8 cellular contexts compared by ENCODE assay signal in genomic region chr12:92462049-92462448, GRCh38.
A peak's percentile ranks its signal among the peaks of the same experiment; 100 is the strongest.
DNase-seq lines count a peak whose midpoint lies in the region; ATAC-seq lines count a peak whose summit lies in the region.
"Had no signal": no experiment of that assay in that cellular context is flagged by ENCODE, and none has a peak within 500 bp of the region (broad histone marks: within the 10 kb centered on the region; RNA-seq: fewer than 3 reads in every experiment).

No MANE protein-coding gene starts in this region.

- H3K27ac Mint-ChIP-seq in naive thymus-derived CD4-positive, alpha-beta T cell, result peak overlapping the region in 2 of 9 donors; percentile 3 to 24

- H3K9me3 ChIP-seq in naive thymus-derived CD4-positive, alpha-beta T cell (ENCODE audit: control insufficient read depth in 2 of 3, low read length in 3 of 3), result no peaks in the 10 kb centered on the region
- no peaks in the 10 kb centered on the region for H3K9me3 ChIP-seq in MG63

- H3K36me3 Mint-ChIP-seq in naive thymus-derived CD4-positive, alpha-beta T cell, result peaks cover 0 to 10% (median 5%) of the 10 kb centered on the region in 5 donors

- CTCF ChIA-PET in naive thymus-derived CD4-positive, alpha-beta T cell (lab: Charles Lee), result interaction anchor here (0.6 kb wide), 1 partner anchor 471 kb away, joined by 3 read pairs; no protein-coding TSS in a partner anchor

- H3K27ac ChIP-seq in naive thymus-derived CD4-positive, alpha-beta T cell (ENCODE audit: low read depth, low read length), result no peak overlapping the region
- H3K27ac ChIP-seq: SK-N-MC had no signal

- H3K27me3 ChIP-seq in naive thymus-derived CD4-positive, alpha-beta T cell (ENCODE audit: control insufficient read depth in 2 of 2, insufficient read depth in 2 of 2, low read length in 2 of 2), result no peaks in the 10 kb centered on the region
- H3K27me3 ChIP-seq in MG63, result no peaks in the 10 kb centered on the region

- ATAC-seq in GM19043 (IDR thresholded peaks at IDR 0.05; ENCODE audit: low read depth, unreplicated experiment) (peak; percentile 61), HG02970 (IDR thresholded peaks at IDR 0.05; ENCODE audit: low FRiP score, unreplicated experiment) (peak; percentile 51)
- peak; percentile 78 for ATAC-seq in naive thymus-derived CD4-positive, alpha-beta T cell

- H3K4me3 ChIP-seq in naive thymus-derived CD4-positive, alpha-beta T cell (ENCODE audit: low read length), result no peak overlapping the region
- no peak overlapping the region for H3K4me3 ChIP-seq in MG63
- H3K4me3 ChIP-seq: SK-N-MC had no signal

- peak overlapping the region in 1 of 10 donors; percentile 8 for H3K4me3 Mint-ChIP-seq in naive thymus-derived CD4-positive, alpha-beta T cell

- intact Hi-C loops in naive thymus-derived CD4-positive, alpha-beta T cell (cut with micrococcal nuclease), result no loop called here

- H3K4me1 Mint-ChIP-seq in naive thymus-derived CD4-positive, alpha-beta T cell, result peaks cover 5 to 38% (median 13%) of the 10 kb centered on the region in 7 donors

- no peaks in the 10 kb centered on the region for H3K36me3 ChIP-seq in naive thymus-derived CD4-positive, alpha-beta T cell (ENCODE audit: control insufficient read depth in 2 of 3, insufficient read depth in 3 of 3, low read length in 3 of 3)
- no peaks in the 10 kb centered on the region for H3K36me3 ChIP-seq in MG63

- H3K4me1 ChIP-seq in naive thymus-derived CD4-positive, alpha-beta T cell (ENCODE audit: control insufficient read depth in 2 of 2, insufficient read depth in 2 of 2, low read length in 2 of 2), result peaks cover 4 to 27% of the 10 kb centered on the region in 2 donors

- H3K27me3 Mint-ChIP-seq in naive thymus-derived CD4-positive, alpha-beta T cell, result no peaks in the 10 kb centered on the region

- POLR2A ChIA-PET in naive thymus-derived CD4-positive, alpha-beta T cell (lab: Charles Lee), result interaction anchor here (0.5 to 1.4 kb wide), 5 partner anchors 43 to 711 kb away, joined by 3 to 6 read pairs (median 5); partner anchors contain the start of gene BTG1

- peaks cover 0 to 10% (median 0%) of the 10 kb centered on the region in 11 donors for H3K9me3 Mint-ChIP-seq in naive thymus-derived CD4-positive, alpha-beta T cell

- DNase-seq in OCI-M1 (lab: John Stamatoyannopoulos, UW), result peak; percentile 66
- no peak for DNase-seq in naive thymus-derived CD4-positive, alpha-beta T cell
- no peak for DNase-seq in NCI-H510A treated with DMSO at 0.1 percent for 48 hours (lab: John Stamatoyannopoulos, UW)
- DNase-seq in MG63, result no peak
- no peak for DNase-seq in SW480 (ENCODE audit: low spot score)
